In the genomic region with DNA sequence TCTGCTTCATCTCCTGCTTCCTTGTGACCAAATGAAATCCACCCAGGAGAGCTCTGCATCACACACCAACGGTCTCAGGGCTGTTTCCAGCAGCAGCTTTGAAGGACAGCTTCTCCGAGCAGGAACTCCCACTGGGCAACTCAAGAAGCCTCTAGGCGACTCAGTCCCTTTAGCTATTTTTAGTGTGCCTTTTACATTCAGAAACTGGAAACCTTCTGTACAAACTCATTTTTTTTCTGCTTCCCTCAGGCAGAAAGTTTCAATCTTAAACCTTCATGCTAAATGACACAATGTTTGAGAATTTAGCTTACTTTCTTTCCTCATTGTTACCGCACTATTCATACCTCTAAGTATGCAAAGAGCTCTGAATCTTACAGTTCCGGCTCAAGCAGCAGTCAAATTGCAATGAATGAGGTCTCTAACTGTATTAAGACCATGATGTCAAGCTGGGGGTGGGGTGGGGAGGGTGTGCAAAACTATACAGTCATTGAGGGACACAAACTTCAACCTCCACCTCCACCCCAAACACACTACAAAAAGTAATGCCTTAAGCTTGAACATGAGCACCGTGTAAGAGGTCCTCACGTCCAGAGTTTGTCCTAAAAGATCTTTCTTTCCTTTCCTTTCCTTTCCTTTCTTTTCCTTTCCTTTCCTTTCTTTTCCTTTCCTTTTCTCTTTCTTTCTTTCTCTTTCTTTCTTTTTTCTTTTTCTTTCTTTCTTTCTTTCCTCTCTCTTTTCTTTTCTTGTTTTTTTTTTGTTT, we compare ENCODE assay signal across 1 cellular context.
TF ChIP-seq lines count a peak whose summit lies in the region.

No MANE protein-coding gene starts in this region.

TF ChIP-seq in GM12878, 131 proteins besides CTCF, POLR2A, EP300 and RAD21 (continued from another document and continues in another):
- TF ChIP-seq, protein P1, sequence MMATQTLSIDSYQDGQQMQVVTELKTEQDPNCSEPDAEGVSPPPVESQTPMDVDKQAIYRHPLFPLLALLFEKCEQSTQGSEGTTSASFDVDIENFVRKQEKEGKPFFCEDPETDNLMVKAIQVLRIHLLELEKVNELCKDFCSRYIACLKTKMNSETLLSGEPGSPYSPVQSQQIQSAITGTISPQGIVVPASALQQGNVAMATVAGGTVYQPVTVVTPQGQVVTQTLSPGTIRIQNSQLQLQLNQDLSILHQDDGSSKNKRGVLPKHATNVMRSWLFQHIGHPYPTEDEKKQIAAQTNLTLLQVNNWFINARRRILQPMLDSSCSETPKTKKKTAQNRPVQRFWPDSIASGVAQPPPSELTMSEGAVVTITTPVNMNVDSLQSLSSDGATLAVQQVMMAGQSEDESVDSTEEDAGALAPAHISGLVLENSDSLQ (IDR thresholded peaks at IDR 0.05): peak; percentile 75
- no peak for TF ChIP-seq GATAD2B (conservative IDR thresholded peaks at IDR 0.05; ENCODE audit: low read depth)
- TF ChIP-seq, protein P2, sequence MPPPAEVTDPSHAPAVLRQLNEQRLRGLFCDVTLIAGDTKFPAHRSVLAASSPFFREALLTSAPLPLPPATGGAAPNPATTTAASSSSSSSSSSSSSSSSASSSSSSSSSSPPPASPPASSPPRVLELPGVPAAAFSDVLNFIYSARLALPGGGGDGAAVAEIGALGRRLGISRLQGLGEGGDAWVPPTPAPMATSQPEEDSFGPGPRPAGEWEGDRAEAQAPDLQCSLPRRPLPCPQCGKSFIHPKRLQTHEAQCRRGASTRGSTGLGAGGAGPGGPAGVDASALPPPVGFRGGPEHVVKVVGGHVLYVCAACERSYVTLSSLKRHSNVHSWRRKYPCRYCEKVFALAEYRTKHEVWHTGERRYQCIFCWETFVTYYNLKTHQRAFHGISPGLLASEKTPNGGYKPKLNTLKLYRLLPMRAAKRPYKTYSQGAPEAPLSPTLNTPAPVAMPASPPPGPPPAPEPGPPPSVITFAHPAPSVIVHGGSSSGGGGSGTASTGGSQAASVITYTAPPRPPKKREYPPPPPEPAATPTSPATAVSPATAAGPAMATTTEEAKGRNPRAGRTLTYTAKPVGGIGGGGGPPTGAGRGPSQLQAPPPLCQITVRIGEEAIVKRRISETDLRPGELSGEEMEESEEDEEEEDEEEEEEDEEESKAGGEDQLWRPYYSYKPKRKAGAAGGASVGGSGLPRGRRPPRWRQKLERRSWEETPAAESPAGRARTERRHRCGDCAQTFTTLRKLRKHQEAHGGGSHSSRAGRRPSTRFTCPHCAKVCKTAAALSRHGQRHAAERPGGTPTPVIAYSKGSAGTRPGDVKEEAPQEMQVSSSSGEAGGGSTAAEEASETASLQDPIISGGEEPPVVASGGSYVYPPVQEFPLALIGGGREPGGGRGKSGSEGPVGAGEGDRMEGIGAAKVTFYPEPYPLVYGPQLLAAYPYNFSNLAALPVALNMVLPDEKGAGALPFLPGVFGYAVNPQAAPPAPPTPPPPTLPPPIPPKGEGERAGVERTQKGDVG (CRISPR knock-in tag; IDR thresholded peaks at IDR 0.05): no peak
- TF ChIP-seq ASH2L (IDR thresholded peaks at IDR 0.05; ENCODE audit: borderline replicate concordance, low read depth): no peak
- no peak for TF ChIP-seq BACH1 (IDR thresholded peaks at IDR 0.05; ENCODE audit: borderline replicate concordance)
- 0 out of 2 replicates have a peak, but pooled peaks have one; percentile 27 for TF ChIP-seq TAF1 (IDR thresholded peaks at IDR 0.05; ENCODE audit: borderline replicate concordance, low read depth, low read length)
- TF ChIP-seq ESRRA (IDR thresholded peaks at IDR 0.05; ENCODE audit: low read length): no peak
- no peak for TF ChIP-seq NFXL1 (IDR thresholded peaks at IDR 0.05; ENCODE audit: borderline replicate concordance)
- no peak for TF ChIP-seq ZSCAN29 (IDR thresholded peaks at IDR 0.05)
- peak; percentile 59; the same call in 1 of the 2 replicates for TF ChIP-seq GABPA (IDR thresholded peaks at IDR 0.05; ENCODE audit: low read depth)
- TF ChIP-seq SUZ12 (IDR thresholded peaks at IDR 0.05; ENCODE audit: unreplicated experiment): no peak
- TF ChIP-seq TCF3 (IDR thresholded peaks at IDR 0.05; ENCODE audit: borderline replicate concordance, insufficient read depth, low read depth, low read length): no peak
- TF ChIP-seq, protein P3, sequence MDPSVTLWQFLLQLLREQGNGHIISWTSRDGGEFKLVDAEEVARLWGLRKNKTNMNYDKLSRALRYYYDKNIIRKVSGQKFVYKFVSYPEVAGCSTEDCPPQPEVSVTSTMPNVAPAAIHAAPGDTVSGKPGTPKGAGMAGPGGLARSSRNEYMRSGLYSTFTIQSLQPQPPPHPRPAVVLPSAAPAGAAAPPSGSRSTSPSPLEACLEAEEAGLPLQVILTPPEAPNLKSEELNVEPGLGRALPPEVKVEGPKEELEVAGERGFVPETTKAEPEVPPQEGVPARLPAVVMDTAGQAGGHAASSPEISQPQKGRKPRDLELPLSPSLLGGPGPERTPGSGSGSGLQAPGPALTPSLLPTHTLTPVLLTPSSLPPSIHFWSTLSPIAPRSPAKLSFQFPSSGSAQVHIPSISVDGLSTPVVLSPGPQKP (IDR thresholded peaks at IDR 0.05; ENCODE audit: low read depth, low read length): no peak
- TF ChIP-seq SMAD5 (IDR thresholded peaks at IDR 0.05; ENCODE audit: low read depth): no peak
- TF ChIP-seq, protein P4, sequence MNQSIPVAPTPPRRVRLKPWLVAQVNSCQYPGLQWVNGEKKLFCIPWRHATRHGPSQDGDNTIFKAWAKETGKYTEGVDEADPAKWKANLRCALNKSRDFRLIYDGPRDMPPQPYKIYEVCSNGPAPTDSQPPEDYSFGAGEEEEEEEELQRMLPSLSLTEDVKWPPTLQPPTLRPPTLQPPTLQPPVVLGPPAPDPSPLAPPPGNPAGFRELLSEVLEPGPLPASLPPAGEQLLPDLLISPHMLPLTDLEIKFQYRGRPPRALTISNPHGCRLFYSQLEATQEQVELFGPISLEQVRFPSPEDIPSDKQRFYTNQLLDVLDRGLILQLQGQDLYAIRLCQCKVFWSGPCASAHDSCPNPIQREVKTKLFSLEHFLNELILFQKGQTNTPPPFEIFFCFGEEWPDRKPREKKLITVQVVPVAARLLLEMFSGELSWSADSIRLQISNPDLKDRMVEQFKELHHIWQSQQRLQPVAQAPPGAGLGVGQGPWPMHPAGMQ (IDR thresholded peaks at IDR 0.05; ENCODE audit: borderline replicate concordance): no peak
- no peak for TF ChIP-seq HDAC2 (IDR thresholded peaks at IDR 0.05)
- no peak for TF ChIP-seq HDAC6 (IDR thresholded peaks at IDR 0.05; ENCODE audit: unreplicated experiment)
- no peak for TF ChIP-seq RB1 (IDR thresholded peaks at IDR 0.05; ENCODE audit: borderline replicate concordance)
- TF ChIP-seq IKZF2 (IDR thresholded peaks at IDR 0.05): peak; percentile 71 to 74
- TF ChIP-seq SIX5 (IDR thresholded peaks at IDR 0.05; ENCODE audit: low read depth, low read length, severe bottlenecking): no peak
- no peak for TF ChIP-seq ZNF217 (IDR thresholded peaks at IDR 0.05)
- TF ChIP-seq, protein P5, sequence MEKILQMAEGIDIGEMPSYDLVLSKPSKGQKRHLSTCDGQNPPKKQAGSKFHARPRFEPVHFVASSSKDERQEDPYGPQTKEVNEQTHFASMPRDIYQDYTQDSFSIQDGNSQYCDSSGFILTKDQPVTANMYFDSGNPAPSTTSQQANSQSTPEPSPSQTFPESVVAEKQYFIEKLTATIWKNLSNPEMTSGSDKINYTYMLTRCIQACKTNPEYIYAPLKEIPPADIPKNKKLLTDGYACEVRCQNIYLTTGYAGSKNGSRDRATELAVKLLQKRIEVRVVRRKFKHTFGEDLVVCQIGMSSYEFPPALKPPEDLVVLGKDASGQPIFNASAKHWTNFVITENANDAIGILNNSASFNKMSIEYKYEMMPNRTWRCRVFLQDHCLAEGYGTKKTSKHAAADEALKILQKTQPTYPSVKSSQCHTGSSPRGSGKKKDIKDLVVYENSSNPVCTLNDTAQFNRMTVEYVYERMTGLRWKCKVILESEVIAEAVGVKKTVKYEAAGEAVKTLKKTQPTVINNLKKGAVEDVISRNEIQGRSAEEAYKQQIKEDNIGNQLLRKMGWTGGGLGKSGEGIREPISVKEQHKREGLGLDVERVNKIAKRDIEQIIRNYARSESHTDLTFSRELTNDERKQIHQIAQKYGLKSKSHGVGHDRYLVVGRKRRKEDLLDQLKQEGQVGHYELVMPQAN (conservative IDR thresholded peaks at IDR 0.05): no peak
- TF ChIP-seq NR2C1 (IDR thresholded peaks at IDR 0.05): no peak
- TF ChIP-seq, protein P6, sequence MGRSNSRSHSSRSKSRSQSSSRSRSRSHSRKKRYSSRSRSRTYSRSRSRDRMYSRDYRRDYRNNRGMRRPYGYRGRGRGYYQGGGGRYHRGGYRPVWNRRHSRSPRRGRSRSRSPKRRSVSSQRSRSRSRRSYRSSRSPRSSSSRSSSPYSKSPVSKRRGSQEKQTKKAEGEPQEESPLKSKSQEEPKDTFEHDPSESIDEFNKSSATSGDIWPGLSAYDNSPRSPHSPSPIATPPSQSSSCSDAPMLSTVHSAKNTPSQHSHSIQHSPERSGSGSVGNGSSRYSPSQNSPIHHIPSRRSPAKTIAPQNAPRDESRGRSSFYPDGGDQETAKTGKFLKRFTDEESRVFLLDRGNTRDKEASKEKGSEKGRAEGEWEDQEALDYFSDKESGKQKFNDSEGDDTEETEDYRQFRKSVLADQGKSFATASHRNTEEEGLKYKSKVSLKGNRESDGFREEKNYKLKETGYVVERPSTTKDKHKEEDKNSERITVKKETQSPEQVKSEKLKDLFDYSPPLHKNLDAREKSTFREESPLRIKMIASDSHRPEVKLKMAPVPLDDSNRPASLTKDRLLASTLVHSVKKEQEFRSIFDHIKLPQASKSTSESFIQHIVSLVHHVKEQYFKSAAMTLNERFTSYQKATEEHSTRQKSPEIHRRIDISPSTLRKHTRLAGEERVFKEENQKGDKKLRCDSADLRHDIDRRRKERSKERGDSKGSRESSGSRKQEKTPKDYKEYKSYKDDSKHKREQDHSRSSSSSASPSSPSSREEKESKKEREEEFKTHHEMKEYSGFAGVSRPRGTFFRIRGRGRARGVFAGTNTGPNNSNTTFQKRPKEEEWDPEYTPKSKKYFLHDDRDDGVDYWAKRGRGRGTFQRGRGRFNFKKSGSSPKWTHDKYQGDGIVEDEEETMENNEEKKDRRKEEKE (IDR thresholded peaks at IDR 0.05): no peak
- 0 out of 2 replicates have a peak, but pooled peaks have one; percentile 19 for TF ChIP-seq TCF7 (IDR thresholded peaks at IDR 0.05; ENCODE audit: borderline replicate concordance)
- TF ChIP-seq SMC3 (IDR thresholded peaks at IDR 0.05; ENCODE audit: borderline replicate concordance, low read length): no peak
- TF ChIP-seq IRF4 (IDR thresholded peaks at IDR 0.05; ENCODE audit: low read depth, low read length): no peak; the same call in 1 of the 2 replicates
- no peak for TF ChIP-seq EZH2 (IDR thresholded peaks at IDR 0.05; ENCODE audit: borderline replicate concordance, control insufficient read depth, low read depth, low read length)
- TF ChIP-seq SREBF2 (IDR thresholded peaks at IDR 0.05; ENCODE audit: low read length): no peak
- no peak for TF ChIP-seq JUND (IDR thresholded peaks at IDR 0.05; ENCODE audit: low read depth, low read length)
- TF ChIP-seq, protein P7, sequence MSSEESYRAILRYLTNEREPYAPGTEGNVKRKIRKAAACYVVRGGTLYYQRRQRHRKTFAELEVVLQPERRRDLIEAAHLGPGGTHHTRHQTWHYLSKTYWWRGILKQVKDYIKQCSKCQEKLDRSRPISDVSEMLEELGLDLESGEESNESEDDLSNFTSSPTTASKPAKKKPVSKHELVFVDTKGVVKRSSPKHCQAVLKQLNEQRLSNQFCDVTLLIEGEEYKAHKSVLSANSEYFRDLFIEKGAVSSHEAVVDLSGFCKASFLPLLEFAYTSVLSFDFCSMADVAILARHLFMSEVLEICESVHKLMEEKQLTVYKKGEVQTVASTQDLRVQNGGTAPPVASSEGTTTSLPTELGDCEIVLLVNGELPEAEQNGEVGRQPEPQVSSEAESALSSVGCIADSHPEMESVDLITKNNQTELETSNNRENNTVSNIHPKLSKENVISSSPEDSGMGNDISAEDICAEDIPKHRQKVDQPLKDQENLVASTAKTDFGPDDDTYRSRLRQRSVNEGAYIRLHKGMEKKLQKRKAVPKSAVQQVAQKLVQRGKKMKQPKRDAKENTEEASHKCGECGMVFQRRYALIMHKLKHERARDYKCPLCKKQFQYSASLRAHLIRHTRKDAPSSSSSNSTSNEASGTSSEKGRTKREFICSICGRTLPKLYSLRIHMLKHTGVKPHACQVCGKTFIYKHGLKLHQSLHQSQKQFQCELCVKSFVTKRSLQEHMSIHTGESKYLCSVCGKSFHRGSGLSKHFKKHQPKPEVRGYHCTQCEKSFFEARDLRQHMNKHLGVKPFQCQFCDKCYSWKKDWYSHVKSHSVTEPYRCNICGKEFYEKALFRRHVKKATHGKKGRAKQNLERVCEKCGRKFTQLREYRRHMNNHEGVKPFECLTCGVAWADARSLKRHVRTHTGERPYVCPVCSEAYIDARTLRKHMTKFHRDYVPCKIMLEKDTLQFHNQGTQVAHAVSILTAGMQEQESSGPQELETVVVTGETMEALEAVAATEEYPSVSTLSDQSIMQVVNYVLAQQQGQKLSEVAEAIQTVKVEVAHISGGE (CRISPR knock-in tag; IDR thresholded peaks at IDR 0.05): no peak
- no peak for TF ChIP-seq TARDBP (IDR thresholded peaks at IDR 0.05; ENCODE audit: borderline replicate concordance)
- TF ChIP-seq DPF2 (IDR thresholded peaks at IDR 0.05): 0 out of 2 replicates have a peak, but pooled peaks have one; percentile 29
- TF ChIP-seq, protein P8, sequence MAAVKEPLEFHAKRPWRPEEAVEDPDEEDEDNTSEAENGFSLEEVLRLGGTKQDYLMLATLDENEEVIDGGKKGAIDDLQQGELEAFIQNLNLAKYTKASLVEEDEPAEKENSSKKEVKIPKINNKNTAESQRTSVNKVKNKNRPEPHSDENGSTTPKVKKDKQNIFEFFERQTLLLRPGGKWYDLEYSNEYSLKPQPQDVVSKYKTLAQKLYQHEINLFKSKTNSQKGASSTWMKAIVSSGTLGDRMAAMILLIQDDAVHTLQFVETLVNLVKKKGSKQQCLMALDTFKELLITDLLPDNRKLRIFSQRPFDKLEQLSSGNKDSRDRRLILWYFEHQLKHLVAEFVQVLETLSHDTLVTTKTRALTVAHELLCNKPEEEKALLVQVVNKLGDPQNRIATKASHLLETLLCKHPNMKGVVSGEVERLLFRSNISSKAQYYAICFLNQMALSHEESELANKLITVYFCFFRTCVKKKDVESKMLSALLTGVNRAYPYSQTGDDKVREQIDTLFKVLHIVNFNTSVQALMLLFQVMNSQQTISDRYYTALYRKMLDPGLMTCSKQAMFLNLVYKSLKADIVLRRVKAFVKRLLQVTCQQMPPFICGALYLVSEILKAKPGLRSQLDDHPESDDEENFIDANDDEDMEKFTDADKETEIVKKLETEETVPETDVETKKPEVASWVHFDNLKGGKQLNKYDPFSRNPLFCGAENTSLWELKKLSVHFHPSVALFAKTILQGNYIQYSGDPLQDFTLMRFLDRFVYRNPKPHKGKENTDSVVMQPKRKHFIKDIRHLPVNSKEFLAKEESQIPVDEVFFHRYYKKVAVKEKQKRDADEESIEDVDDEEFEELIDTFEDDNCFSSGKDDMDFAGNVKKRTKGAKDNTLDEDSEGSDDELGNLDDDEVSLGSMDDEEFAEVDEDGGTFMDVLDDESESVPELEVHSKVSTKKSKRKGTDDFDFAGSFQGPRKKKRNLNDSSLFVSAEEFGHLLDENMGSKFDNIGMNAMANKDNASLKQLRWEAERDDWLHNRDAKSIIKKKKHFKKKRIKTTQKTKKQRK (IDR thresholded peaks at IDR 0.05; ENCODE audit: low read depth, low read length): no peak
- TF ChIP-seq RAD51 (IDR thresholded peaks at IDR 0.05): no peak
- TF ChIP-seq, protein P9, sequence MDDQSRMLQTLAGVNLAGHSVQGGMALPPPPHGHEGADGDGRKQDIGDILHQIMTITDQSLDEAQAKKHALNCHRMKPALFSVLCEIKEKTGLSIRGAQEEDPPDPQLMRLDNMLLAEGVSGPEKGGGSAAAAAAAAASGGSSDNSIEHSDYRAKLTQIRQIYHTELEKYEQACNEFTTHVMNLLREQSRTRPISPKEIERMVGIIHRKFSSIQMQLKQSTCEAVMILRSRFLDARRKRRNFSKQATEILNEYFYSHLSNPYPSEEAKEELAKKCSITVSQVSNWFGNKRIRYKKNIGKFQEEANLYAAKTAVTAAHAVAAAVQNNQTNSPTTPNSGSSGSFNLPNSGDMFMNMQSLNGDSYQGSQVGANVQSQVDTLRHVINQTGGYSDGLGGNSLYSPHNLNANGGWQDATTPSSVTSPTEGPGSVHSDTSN (IDR thresholded peaks at IDR 0.05; ENCODE audit: insufficient replicate concordance, low read depth, low read length): no peak
